ENCODE assay signal across 1 cellular context in genomic region chr14:33509927-33510535, GRCh38.
TF ChIP-seq lines count a peak whose summit lies in the region.

No MANE protein-coding gene starts in this region.

TF ChIP-seq in GM23338, 12 proteins besides CTCF, POLR2A, EP300 and RAD21 (continued from another document):
- no peak for TF ChIP-seq ZNF462 (CRISPR knock-in tag; IDR thresholded peaks at IDR 0.05)
- TF ChIP-seq REST (IDR thresholded peaks at IDR 0.05; ENCODE audit: unreplicated experiment) = no peak
- TF ChIP-seq ZNF331 (CRISPR knock-in tag; IDR thresholded peaks at IDR 0.05; ENCODE audit: low read depth) = no peak
TF ChIP-seq in GM23338: peak in this region for 0.
